8 cellular contexts compared by ENCODE assay signal in genomic region chr3:183178833-183179549, GRCh38. TPM values are rescaled to one million over a fixed set of nuclear protein-coding genes. Genes with fewer than 3 reads are reported as not detected.
DNase-seq lines count a peak whose midpoint lies in the region; ATAC-seq and TF ChIP-seq lines count a peak whose summit lies in the region.

No MANE protein-coding gene starts in this region.

- H3K36me3 ChIP-seq in effector memory CD4-positive, alpha-beta T cell (ENCODE audit: control insufficient read depth, insufficient read depth, low read length): no peaks in the 10 kb centered on the region
- no peaks in the 10 kb centered on the region for H3K36me3 ChIP-seq in mesendoderm (ENCODE audit: control insufficient read depth, insufficient read depth, low read length)

- H3K18ac ChIP-seq in mesendoderm (ENCODE audit: low read length): peak overlapping the region; percentile 9

- no peak overlapping the region for H2AK5ac ChIP-seq in mesendoderm (ENCODE audit: low read length)

- H3K27me3 ChIP-seq in HL-60 (ENCODE audit: insufficient read depth, poor library complexity, severe bottlenecking): peaks cover 13% of the 10 kb centered on the region
- H3K27me3 ChIP-seq in effector memory CD4-positive, alpha-beta T cell (replicated peaks; ENCODE audit: control insufficient read depth, insufficient read depth, low read length, poor library complexity, severe bottlenecking): peaks cover 6% of the 10 kb centered on the region
- no peaks in the 10 kb centered on the region for H3K27me3 ChIP-seq in mesendoderm (ENCODE audit: insufficient read depth, low read length, poor library complexity)

- no peak for ATAC-seq in GM18520 (IDR thresholded peaks at IDR 0.05; ENCODE audit: unreplicated experiment)

- H3K79me1 ChIP-seq in mesendoderm (ENCODE audit: low read length): no peaks in the 10 kb centered on the region

- no peaks in the 10 kb centered on the region for H3K79me2 ChIP-seq in mesendoderm (ENCODE audit: control insufficient read depth, insufficient read depth, low read length)

- H2BK15ac ChIP-seq in mesendoderm (replicated peaks; ENCODE audit: low read depth): no peak overlapping the region

- TF ChIP-seq CTCF in GM12865 (IDR thresholded peaks at IDR 0.05; ENCODE audit: insufficient read depth, low read depth, low read length, missing control alignments) (peak; percentile 17), HL-60 (IDR thresholded peaks at IDR 0.05; ENCODE audit: insufficient read depth, low read length) (no peak)

- H3K9ac ChIP-seq in mesendoderm (ENCODE audit: low read length): peak overlapping the region; percentile 53

- H3K9me3 ChIP-seq in effector memory CD4-positive, alpha-beta T cell (ENCODE audit: control insufficient read depth, low read length): no peaks in the 10 kb centered on the region

- no peak overlapping the region for H2BK5ac ChIP-seq in mesendoderm (ENCODE audit: low read length)

- H2BK120ac ChIP-seq in mesendoderm (ENCODE audit: low read depth, low read length): no peak overlapping the region

- DNase-seq in GM12865 (ENCODE audit: low read depth) (peak; percentile 32), HL-60 (ENCODE audit: low read depth in 1 of 2, low spot score in 1 of 2) (peak in 1 of 2 experiments; percentile 39), mesendoderm (peak; percentile 65), GM19238 (ENCODE audit: insufficient read length, low spot score) (no peak)
- DNase-seq in activated CD4-positive, alpha-beta T cell treated with anti-CD3 and anti-CD28 coated beads, Interleukin-2, amount 50 U/mL, for 1 hour: peak; percentile 17
- DNase-seq in effector memory CD4-positive, alpha-beta T cell: no peak
- DNase-seq in stimulated activated CD8-positive, alpha-beta memory T cell treated with anti-CD3 and anti-CD28 coated beads, Interleukin-4, amount 100 ng/mL, for 4 hours (ENCODE audit: low read depth in 2 of 2, low spot score in 1 of 2): peak; percentile 16 to 20

- H3K56ac ChIP-seq in mesendoderm (ENCODE audit: low read length): peak overlapping the region; percentile 82

- no peak overlapping the region for H4K5ac ChIP-seq in mesendoderm (ENCODE audit: low read length)

- peak overlapping the region; percentile 95 for H3K4me2 ChIP-seq in mesendoderm (ENCODE audit: low read length)

- H3K27ac ChIP-seq in HL-60 (replicated peaks): no peak overlapping the region
- H3K27ac ChIP-seq in effector memory CD4-positive, alpha-beta T cell (ENCODE audit: insufficient read depth, low read length, poor library complexity, severe bottlenecking): no peak overlapping the region
- H3K27ac ChIP-seq in mesendoderm (ENCODE audit: low read depth, low read length): no peak overlapping the region

- no peaks in the 10 kb centered on the region for H3K4me1 ChIP-seq in effector memory CD4-positive, alpha-beta T cell (ENCODE audit: control insufficient read depth, insufficient read depth, low read length, poor library complexity, severe bottlenecking)
- peaks cover 2% of the 10 kb centered on the region for H3K4me1 ChIP-seq in mesendoderm (ENCODE audit: control insufficient read depth, low read depth, low read length)

- H4K8ac ChIP-seq in mesendoderm (ENCODE audit: low read depth, low read length): no peak overlapping the region

- H3K4ac ChIP-seq in mesendoderm (ENCODE audit: low read depth, low read length): no peak overlapping the region

- H3K23ac ChIP-seq in mesendoderm (ENCODE audit: low read length): no peak overlapping the region

- WGBS in mesendoderm (ENCODE audit: extremely low coverage, insufficient coverage, low lambda C conversion rate): no CpG with 5 or more reads among the region's 68 CpGs

- peak overlapping the region; percentile 43 for H3K4me3 ChIP-seq in GM12865 (ENCODE audit: low read depth, low read length)
- peak overlapping the region; percentile 40 for H3K4me3 ChIP-seq in HL-60 (replicated peaks; ENCODE audit: insufficient read depth, low read length)
- H3K4me3 ChIP-seq in effector memory CD4-positive, alpha-beta T cell (ENCODE audit: insufficient read depth, low read depth, low read length, poor library complexity, severe bottlenecking): peak overlapping the region; percentile 54
- H3K4me3 ChIP-seq in mesendoderm (ENCODE audit: low read length): peak overlapping the region; percentile 50

RNA-seq across cellular contexts. Expression of gene LAMP3, which starts 16.5 kb away (rescaled TPM):
- polyA plus RNA-seq in mesendoderm (2013, experiment 1 of 2): 0.95 TPM
- polyA plus RNA-seq in mesendoderm (2013, experiment 2 of 2): 1.3 TPM

Comparison
In these comparisons a context has a peak if more than half of its experiments do, and no peak if none do; other contexts are left out.
1. DNase-seq: peak in GM12865 (single experiment), activated CD4-positive, alpha-beta T cell treated with anti-CD3 and anti-CD28 coated beads, Interleukin-2, amount 50 U/mL, for 1 hour (single experiment), mesendoderm (single experiment) and stimulated activated CD8-positive, alpha-beta memory T cell treated with anti-CD3 and anti-CD28 coated beads, Interleukin-4, amount 100 ng/mL, for 4 hours (2 of 2); none in effector memory CD4-positive, alpha-beta T cell (0 of 3) and GM19238 (single experiment).
2. Peak in every context shown above with its lines, with median percentiles within 50 percentile points of each other: H3K4me3 ChIP-seq.